ENCODE assay signal across 19 cellular contexts in the genomic region with DNA sequence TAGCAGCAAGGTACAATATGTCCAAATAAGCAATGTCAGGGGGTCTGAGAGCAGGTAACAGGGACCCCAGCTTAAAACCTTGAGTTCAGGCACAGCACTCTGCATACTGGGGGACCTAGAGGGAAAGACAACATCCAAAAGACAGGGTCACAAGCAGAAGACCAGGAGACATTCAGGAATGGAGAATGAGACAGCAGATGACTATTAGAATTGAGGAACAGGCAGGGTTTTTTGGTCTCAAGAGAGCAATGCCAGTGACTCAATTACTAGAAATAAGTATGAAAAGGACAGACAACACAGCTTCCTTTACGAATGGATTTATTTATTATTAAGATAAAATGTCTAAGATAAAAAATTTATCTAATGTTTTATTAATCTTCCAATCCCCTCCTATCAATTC.
A peak's percentile ranks its signal among the peaks of the same experiment; 100 is the strongest.
DNase-seq lines count a peak whose midpoint lies in the region; ATAC-seq and TF ChIP-seq lines count a peak whose summit lies in the region.
"Had no signal": no experiment of that assay in that cellular context is flagged by ENCODE, and none has a peak within 500 bp of the region (broad histone marks: within the 10 kb centered on the region; RNA-seq: fewer than 3 reads in every experiment).

No MANE protein-coding gene starts in this region.

- peaks cover 0 to 1% of the 10 kb centered on the region in 2 donors for H3K9me3 Mint-ChIP-seq in activated T-cell treated with anti-CD3 and anti-CD28 coated beads, Interleukin-2, amount 50 U/mL, for 72 hours
- no peaks in the 10 kb centered on the region for H3K9me3 Mint-ChIP-seq in activated T-cell treated with anti-CD3 and anti-CD28 coated beads, Interleukin-2, amount 50 U/mL, for 4 hours

- H3K4me2 ChIP-seq in OCI-LY3 (ENCODE audit: low read length): peak overlapping the region; percentile 85

- H3K9ac ChIP-seq in OCI-LY3 (ENCODE audit: low read length): peak overlapping the region; percentile 23; the same call in 1 of the 2 replicates

- H3K27me3 ChIP-seq in OCI-LY3 (ENCODE audit: low read depth, low read length) (no peaks in the 10 kb centered on the region), tibial artery (no peaks in the 10 kb centered on the region)
- H3K27me3 ChIP-seq: breast epithelium, esophagus squamous epithelium, heart left ventricle had no signal

- DNase-seq in activated T-cell treated with anti-CD3 and anti-CD28 coated beads, Interleukin-2, amount 50 U/mL, for 72 hours: no peak
- DNase-seq in activated T-cell treated with anti-CD3 and anti-CD28 coated beads, Interleukin-2, amount 50 U/mL, for 4 hours: no peak
- DNase-seq in coronary artery (ENCODE audit: low spot score): no peak
- DNase-seq in tibial artery: no peak
- no peak for DNase-seq in NCI-H1694 (lab: John Stamatoyannopoulos, UW)
- DNase-seq: activated gamma-delta T cell treated with Interleukin-2 at 50 U/mL for 16 hours; Calu3; esophagus squamous epithelium; GF-D8; HCEC 1CT; heart left ventricle; NCI-H2029 treated with DMSO at 0.1 percent for 48 hours; NCI-H510A treated with DMSO at 0.1 percent for 48 hours; stimulated activated naive CD4-positive, alpha-beta T cell treated with Interleukin-2 at 50 U/mL for 16 hours had no signal

- H3K79me2 ChIP-seq in OCI-LY3 (ENCODE audit: low read length): peaks cover 10% of the 10 kb centered on the region; the same call in 1 of the 2 replicates

- H3K27ac Mint-ChIP-seq in activated T-cell treated with anti-CD3 and anti-CD28 coated beads, Interleukin-2, amount 50 U/mL, for 72 hours: peak overlapping the region; percentile 10

- H3K27ac ChIP-seq in OCI-LY3 (ENCODE audit: low read length) (peak overlapping the region; percentile 97), coronary artery (peak overlapping the region; percentile 63 to 70), tibial artery (peak overlapping the region; percentile 72 to 75)
- H3K27ac ChIP-seq: breast epithelium, esophagus squamous epithelium had no signal

- no peaks in the 10 kb centered on the region for H3K9me3 ChIP-seq in OCI-LY3 (ENCODE audit: insufficient read depth, low read length)
- H3K9me3 ChIP-seq in tibial artery: no peaks in the 10 kb centered on the region
- H3K9me3 ChIP-seq: breast epithelium, esophagus squamous epithelium, heart left ventricle had no signal

- intact Hi-C loops in tibial artery (cut with DNase I; ENCODE audit: low total_unique reads): no loop called here

- peaks cover 23% of the 10 kb centered on the region for H3K36me3 ChIP-seq in OCI-LY3 (replicated peaks; ENCODE audit: low read depth, low read length)
- no peaks in the 10 kb centered on the region for H3K36me3 ChIP-seq in tibial artery
- H3K36me3 ChIP-seq: breast epithelium, esophagus squamous epithelium, heart left ventricle had no signal

- H3K4me1 Mint-ChIP-seq in activated T-cell treated with anti-CD3 and anti-CD28 coated beads, Interleukin-2, amount 50 U/mL, for 72 hours (ENCODE audit: low read depth): peaks cover 72% of the 10 kb centered on the region
- H3K4me1 Mint-ChIP-seq in activated T-cell treated with anti-CD3 and anti-CD28 coated beads, Interleukin-2, amount 50 U/mL, for 4 hours (ENCODE audit: low read depth): peaks cover 56% of the 10 kb centered on the region

- no peaks in the 10 kb centered on the region for H3K36me3 Mint-ChIP-seq in activated T-cell treated with anti-CD3 and anti-CD28 coated beads, Interleukin-2, amount 50 U/mL, for 72 hours (ENCODE audit: insufficient read depth in 2 of 2)
- H3K36me3 Mint-ChIP-seq in activated T-cell treated with anti-CD3 and anti-CD28 coated beads, Interleukin-2, amount 50 U/mL, for 4 hours (ENCODE audit: insufficient read depth): peaks cover 4% of the 10 kb centered on the region

- H3K4me1 ChIP-seq in OCI-LY3 (ENCODE audit: low read length) (peaks cover 45% of the 10 kb centered on the region), tibial artery (peaks cover 0 to 75% (median 33%) of the 10 kb centered on the region in 4 donors)
- H3K4me1 ChIP-seq: breast epithelium, esophagus squamous epithelium had no signal

- peak overlapping the region; percentile 3 to 31 for H3K4me3 Mint-ChIP-seq in activated T-cell treated with anti-CD3 and anti-CD28 coated beads, Interleukin-2, amount 50 U/mL, for 72 hours
- no peak overlapping the region for H3K4me3 Mint-ChIP-seq in activated T-cell treated with anti-CD3 and anti-CD28 coated beads, Interleukin-2, amount 50 U/mL, for 4 hours
- H3K4me3 Mint-ChIP-seq: neural crest cell had no signal

- no peaks in the 10 kb centered on the region for H3K27me3 Mint-ChIP-seq in activated T-cell treated with anti-CD3 and anti-CD28 coated beads, Interleukin-2, amount 50 U/mL, for 72 hours (ENCODE audit: low read depth)
- H3K27me3 Mint-ChIP-seq in activated T-cell treated with anti-CD3 and anti-CD28 coated beads, Interleukin-2, amount 50 U/mL, for 4 hours (ENCODE audit: low read depth): no peaks in the 10 kb centered on the region

- TF ChIP-seq CTCF in OCI-LY3 (IDR thresholded peaks at IDR 0.05; ENCODE audit: low read depth, low read length) (no peak), coronary artery (IDR thresholded peaks at IDR 0.05) (no peak), tibial artery (IDR thresholded peaks at IDR 0.05) (no peak)

- no peaks in the 10 kb centered on the region for H4K20me1 ChIP-seq in OCI-LY3 (ENCODE audit: insufficient read depth, low read length)

- H3K4me3 ChIP-seq in OCI-LY3 (ENCODE audit: low read length): no peak overlapping the region
- H3K4me3 ChIP-seq in coronary artery: no peak overlapping the region
- H3K4me3 ChIP-seq in tibial artery: no peak overlapping the region
- H3K4me3 ChIP-seq: breast epithelium, esophagus squamous epithelium, heart left ventricle had no signal

- no peak for ATAC-seq in activated T-cell treated with anti-CD3 and anti-CD28 coated beads, Interleukin-2, amount 50 U/mL, for 72 hours (replicated peaks in 1 of 2)
- no peak for ATAC-seq in activated T-cell treated with anti-CD3 and anti-CD28 coated beads, Interleukin-2, amount 50 U/mL, for 4 hours
- no peak for ATAC-seq in GM21528 (IDR thresholded peaks at IDR 0.05; ENCODE audit: low FRiP score, unreplicated experiment)
- ATAC-seq in HG03159 (IDR thresholded peaks at IDR 0.05; ENCODE audit: unreplicated experiment): no peak

- H2AFZ ChIP-seq in OCI-LY3 (ENCODE audit: low read depth, low read length): peak overlapping the region; percentile 87; the same call in 1 of the 2 replicates
